In genomic region chr2:164671664-164672396, GRCh38 we compare ENCODE assay signal across 15 cellular contexts. TPM values are rescaled to one million over a fixed set of nuclear protein-coding genes. Genes with fewer than 3 reads are reported as not detected.
"Had no signal": no experiment of that assay in that cellular context is flagged by ENCODE, and none has a peak within 500 bp of the region (broad histone marks: within the 10 kb centered on the region; RNA-seq: fewer than 3 reads in every experiment).

No MANE protein-coding gene starts in this region.

- H3K4me1 Mint-ChIP-seq: neural crest cell had no signal

- H3K4me1 ChIP-seq: left lung, vagina had no signal

- H3K36me3 ChIP-seq: left lung, ovary, vagina had no signal

- H3K27me3 ChIP-seq: left lung, ovary, tibial artery, vagina had no signal

- ATAC-seq: activated CD8-positive, alpha-beta T cell treated with anti-CD3 and anti-CD28 coated beads, Interleukin-2, amount 10 ng/mL, durations not matched to agents 7 days and 5 days; left lung had no signal

- H3K27ac Mint-ChIP-seq: activated CD8-positive, alpha-beta T cell treated with anti-CD3 and anti-CD28 coated beads, Interleukin-2, amount 10 ng/mL, durations not matched to agents 7 days and 5 days had no signal

- H3K4me3 ChIP-seq: left lung, ovary, skin epidermis, tibial artery, vagina had no signal

- DNase-seq: activated CD4-positive, alpha-beta T cell treated with anti-CD3 and anti-CD28 coated beads for 4 hours; activated CD8-positive, alpha-beta memory T cell treated with anti-CD3 and anti-CD28 coated beads, Interleukin-2, amount 50 U/mL, for 48 hours; activated CD8-positive, alpha-beta T cell treated with anti-CD3 and anti-CD28 coated beads, Interleukin-2, amount 10 ng/mL, durations not matched to agents 7 days and 5 days; activated naive CD4-positive, alpha-beta T cell; dermis blood vessel endothelial cell; head of caudate nucleus; left lung; mesendoderm; ovary; T1000; tibial artery had no signal

- H3K9me3 ChIP-seq: left lung, ovary, tibial artery, vagina had no signal

- H3K9me3 Mint-ChIP-seq: neural crest cell had no signal

- H3K27ac ChIP-seq: left lung, ovary, skin epidermis, tibial artery, vagina had no signal

- FAIRE-seq: islet of Langerhans had no signal

- H3K4me3 Mint-ChIP-seq: activated CD8-positive, alpha-beta T cell treated with anti-CD3 and anti-CD28 coated beads, Interleukin-2, amount 10 ng/mL, durations not matched to agents 7 days and 5 days; neural crest cell had no signal

RNA-seq across cellular contexts. Expression of gene GRB14, which starts 50.5 kb away (rescaled TPM):
- total RNA-seq: activated CD8-positive, alpha-beta T cell treated with anti-CD3 and anti-CD28 coated beads, Interleukin-2, amount 10 ng/mL, durations not matched to agents 7 days and 5 days had no signal
